Comparison of ENCODE assay signal across 1 cellular context in the genomic region with DNA sequence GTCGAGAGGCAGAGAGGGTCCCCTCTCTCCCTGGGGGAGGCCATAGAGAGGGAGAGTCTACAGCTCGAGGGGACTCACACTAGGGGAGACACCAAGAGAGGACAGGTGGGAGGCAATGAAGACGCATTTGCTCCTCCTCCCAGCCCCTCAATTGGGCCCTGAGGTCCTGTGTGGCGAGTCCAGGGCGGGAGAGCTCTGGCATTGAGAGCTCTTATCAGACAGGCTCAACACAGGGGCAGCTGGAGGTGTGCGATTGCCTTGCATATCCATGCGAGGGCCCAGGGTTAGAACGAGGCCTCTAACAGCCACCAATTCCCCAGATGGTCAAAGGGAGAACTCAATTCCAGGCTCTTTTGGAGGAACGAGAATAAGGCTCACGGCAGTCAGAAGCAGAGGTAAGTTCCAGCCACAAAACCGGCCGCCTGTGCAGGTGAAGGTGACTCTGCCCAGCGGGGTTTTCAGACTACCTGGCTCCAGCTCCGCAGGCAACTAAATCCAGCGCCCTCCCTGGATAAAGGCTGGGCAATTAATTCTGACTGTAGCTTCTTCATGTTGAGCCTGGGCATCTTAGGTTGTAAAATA.
TF ChIP-seq lines count a peak whose summit lies in the region.

No MANE protein-coding gene starts in this region.

TF ChIP-seq in WTC11, 78 proteins besides CTCF, POLR2A, EP300 and RAD21 (continued from another document):
- TF ChIP-seq, protein P1, sequence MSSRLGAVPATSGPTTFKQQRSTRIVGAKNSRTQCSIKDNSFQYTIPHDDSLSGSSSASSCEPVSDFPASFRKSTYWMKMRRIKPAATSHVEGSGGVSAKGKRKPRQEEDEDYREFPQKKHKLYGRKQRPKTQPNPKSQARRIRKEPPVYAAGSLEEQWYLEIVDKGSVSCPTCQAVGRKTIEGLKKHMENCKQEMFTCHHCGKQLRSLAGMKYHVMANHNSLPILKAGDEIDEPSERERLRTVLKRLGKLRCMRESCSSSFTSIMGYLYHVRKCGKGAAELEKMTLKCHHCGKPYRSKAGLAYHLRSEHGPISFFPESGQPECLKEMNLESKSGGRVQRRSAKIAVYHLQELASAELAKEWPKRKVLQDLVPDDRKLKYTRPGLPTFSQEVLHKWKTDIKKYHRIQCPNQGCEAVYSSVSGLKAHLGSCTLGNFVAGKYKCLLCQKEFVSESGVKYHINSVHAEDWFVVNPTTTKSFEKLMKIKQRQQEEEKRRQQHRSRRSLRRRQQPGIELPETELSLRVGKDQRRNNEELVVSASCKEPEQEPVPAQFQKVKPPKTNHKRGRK (CRISPR knock-in tag; IDR thresholded peaks at IDR 0.05; ENCODE audit: borderline replicate concordance) = no peak
- TF ChIP-seq EMX1 (CRISPR knock-in tag; IDR thresholded peaks at IDR 0.05) (no peak), ATF2 (CRISPR knock-in tag; IDR thresholded peaks at IDR 0.05; ENCODE audit: borderline replicate concordance, low read depth) (no peak), SMAD3 (CRISPR knock-in tag; IDR thresholded peaks at IDR 0.05; ENCODE audit: borderline replicate concordance) (no peak), GTF2I (CRISPR knock-in tag; conservative IDR thresholded peaks at IDR 0.05) (no peak)
